ENCODE assay signal across 1 cellular context in the genomic region with DNA sequence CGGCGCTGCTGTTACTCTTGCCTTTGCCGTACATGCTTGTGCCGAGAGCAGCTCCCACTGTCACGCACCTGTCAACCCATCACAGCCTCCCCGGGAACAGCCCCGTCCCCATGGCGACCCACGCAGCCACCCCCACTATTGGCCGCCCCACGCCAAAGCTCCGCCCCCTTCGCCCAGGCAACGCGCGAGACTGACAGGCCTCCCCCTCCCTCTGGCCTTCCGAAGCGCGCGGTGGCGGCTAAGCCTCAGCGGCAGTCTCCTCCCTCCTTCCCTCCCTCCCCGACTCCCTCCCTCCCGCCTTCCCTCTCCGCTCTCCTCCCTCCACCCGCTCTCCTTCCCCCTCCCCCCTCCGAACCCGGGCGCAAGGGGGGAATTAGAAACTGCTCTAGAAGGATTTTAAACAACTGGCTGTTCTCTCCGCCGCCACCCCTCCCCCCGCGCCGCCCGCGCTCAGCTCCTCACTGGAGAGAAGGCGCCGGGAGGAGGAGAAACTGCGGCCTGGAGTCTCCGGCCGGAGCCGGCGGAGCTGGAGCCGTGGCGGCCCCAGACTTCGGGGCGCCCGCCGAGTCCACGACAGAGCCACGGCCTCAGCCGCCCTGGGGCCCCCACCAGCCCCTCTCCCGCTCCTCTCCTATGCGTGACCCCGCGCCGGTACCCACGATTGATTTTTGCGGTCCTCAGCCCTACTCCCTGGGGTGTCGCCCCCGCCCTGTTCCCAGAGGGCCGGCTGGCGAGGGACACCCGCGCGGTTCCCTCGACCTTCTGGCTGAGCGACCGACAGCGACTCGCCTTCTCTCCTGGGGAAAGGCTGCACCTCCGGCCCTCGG.
TF ChIP-seq lines count a peak whose summit lies in the region.

A gene (minus strand): TSS at position 89 of the 827 bp plus-strand sequence. CDS start 55 bp downstream, at position 34.

TF ChIP-seq in K562, 482 proteins besides CTCF, POLR2A, EP300 and RAD21 (continued from another document and continues in another):
- TF ChIP-seq, protein P1, sequence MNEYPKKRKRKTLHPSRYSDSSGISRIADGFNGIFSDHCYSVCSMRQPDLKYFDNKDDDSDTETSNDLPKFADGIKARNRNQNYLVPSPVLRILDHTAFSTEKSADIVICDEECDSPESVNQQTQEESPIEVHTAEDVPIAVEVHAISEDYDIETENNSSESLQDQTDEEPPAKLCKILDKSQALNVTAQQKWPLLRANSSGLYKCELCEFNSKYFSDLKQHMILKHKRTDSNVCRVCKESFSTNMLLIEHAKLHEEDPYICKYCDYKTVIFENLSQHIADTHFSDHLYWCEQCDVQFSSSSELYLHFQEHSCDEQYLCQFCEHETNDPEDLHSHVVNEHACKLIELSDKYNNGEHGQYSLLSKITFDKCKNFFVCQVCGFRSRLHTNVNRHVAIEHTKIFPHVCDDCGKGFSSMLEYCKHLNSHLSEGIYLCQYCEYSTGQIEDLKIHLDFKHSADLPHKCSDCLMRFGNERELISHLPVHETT (CRISPR knock-in tag; conservative IDR thresholded peaks at IDR 0.05 in 1 of 2, IDR thresholded peaks at IDR 0.05 in 1 of 2), result peak in 1 of 2 experiments; percentile 71; a peak in 1 of 4 replicates
- TF ChIP-seq NR4A1 (CRISPR knock-in tag; IDR thresholded peaks at IDR 0.05) (0 out of 2 replicates have a peak, but pooled peaks have one; percentile 9), NR4A1 (tag; IDR thresholded peaks at IDR 0.05) (peak; percentile 43; the same call in 1 of the 2 replicates), GATAD2B (IDR thresholded peaks at IDR 0.05; ENCODE audit: borderline replicate concordance) (peak; percentile 85), ZNF146 (CRISPR knock-in tag; IDR thresholded peaks at IDR 0.05; ENCODE audit: unreplicated experiment) (no peak), FOS (IDR thresholded peaks at IDR 0.05; ENCODE audit: extremely low read depth, insufficient read length) (no peak), ZEB2 (IDR thresholded peaks at IDR 0.05) (peak; percentile 41; the same call in 1 of the 2 replicates), ZNF384 (IDR thresholded peaks at IDR 0.05; ENCODE audit: low read depth, low read length) (peak; percentile 5; the same call in 1 of the 2 replicates), CREB1 (IDR thresholded peaks at IDR 0.05) (no peak), CREB1 (CRISPR knock-in tag; IDR thresholded peaks at IDR 0.05) (0 out of 2 replicates have a peak, but pooled peaks have one; percentile 47), HCFC1 (IDR thresholded peaks at IDR 0.05; ENCODE audit: low read depth, low read length) (peak; percentile 52), ERF (CRISPR knock-in tag; IDR thresholded peaks at IDR 0.05) (no peak; the same call in 1 of the 2 replicates), ZNF668 (CRISPR knock-in tag; IDR thresholded peaks at IDR 0.05) (no peak), YY1 (IDR thresholded peaks at IDR 0.05; ENCODE audit: borderline replicate concordance in 1 of 3, control insufficient read depth in 1 of 3, extremely low read depth in 1 of 3, insufficient read depth in 3 of 3, insufficient read length in 1 of 3, insufficient replicate concordance in 2 of 3, low read depth in 1 of 3, low read length in 2 of 3) (peak in 2 of 3 experiments; percentile 71 to 81), BCOR (IDR thresholded peaks at IDR 0.05) (peak; percentile 48; the same call in 1 of the 2 replicates), NRF1 (conservative IDR thresholded peaks at IDR 0.05 in 1 of 2, IDR thresholded peaks at IDR 0.05 in 1 of 2) (peak; percentile 61 to 73), ZNF121 (CRISPR knock-in tag; conservative IDR thresholded peaks at IDR 0.05) (no peak), KAT2B (IDR thresholded peaks at IDR 0.05; ENCODE audit: low read depth, low read length) (no peak), ZNF224 (CRISPR knock-in tag; IDR thresholded peaks at IDR 0.05) (no peak), NELFE (IDR thresholded peaks at IDR 0.05; ENCODE audit: insufficient read depth, insufficient read length) (no peak), THRAP3 (IDR thresholded peaks at IDR 0.05; ENCODE audit: borderline replicate concordance) (no peak), NCOR1 (IDR thresholded peaks at IDR 0.05) (peak; percentile 84), CCNT2 (IDR thresholded peaks at IDR 0.05; ENCODE audit: borderline replicate concordance, extremely low read depth, insufficient read length, low read depth, low read length) (peak; percentile 85), PTTG1 (tag; IDR thresholded peaks at IDR 0.05; ENCODE audit: low read depth) (no peak), ZNF57 (CRISPR knock-in tag; IDR thresholded peaks at IDR 0.05) (no peak), KLF10 (CRISPR knock-in tag; IDR thresholded peaks at IDR 0.05) (no peak), TEAD2 (tag; IDR thresholded peaks at IDR 0.05) (no peak), SAP30 (IDR thresholded peaks at IDR 0.05; ENCODE audit: borderline replicate concordance, insufficient read depth, low read depth, low read length, poor library complexity, severe bottlenecking) (no peak), ZNF584 (CRISPR knock-in tag; IDR thresholded peaks at IDR 0.05; ENCODE audit: low read depth) (no peak), POLR2AphosphoS5 (IDR thresholded peaks at IDR 0.05; ENCODE audit: control insufficient read depth, insufficient read depth, low read depth, low read length) (peak; percentile 63; the same call in 1 of the 2 replicates), ZNF253 (CRISPR knock-in tag; conservative IDR thresholded peaks at IDR 0.05) (no peak), RBM15 (IDR thresholded peaks at IDR 0.05; ENCODE audit: insufficient read depth, low read length) (0 out of 2 replicates have a peak, but pooled peaks have one; percentile 59), NCOA1 (IDR thresholded peaks at IDR 0.05; ENCODE audit: low read depth) (peak; percentile 54; the same call in 1 of the 2 replicates), ZNF696 (CRISPR knock-in tag; conservative IDR thresholded peaks at IDR 0.05) (no peak)
- TF ChIP-seq, protein P2, sequence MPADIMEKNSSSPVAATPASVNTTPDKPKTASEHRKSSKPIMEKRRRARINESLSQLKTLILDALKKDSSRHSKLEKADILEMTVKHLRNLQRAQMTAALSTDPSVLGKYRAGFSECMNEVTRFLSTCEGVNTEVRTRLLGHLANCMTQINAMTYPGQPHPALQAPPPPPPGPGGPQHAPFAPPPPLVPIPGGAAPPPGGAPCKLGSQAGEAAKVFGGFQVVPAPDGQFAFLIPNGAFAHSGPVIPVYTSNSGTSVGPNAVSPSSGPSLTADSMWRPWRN (IDR thresholded peaks at IDR 0.05; ENCODE audit: low read depth), result peak; percentile 46; the same call in 1 of the 2 replicates
- TF ChIP-seq, protein P3, sequence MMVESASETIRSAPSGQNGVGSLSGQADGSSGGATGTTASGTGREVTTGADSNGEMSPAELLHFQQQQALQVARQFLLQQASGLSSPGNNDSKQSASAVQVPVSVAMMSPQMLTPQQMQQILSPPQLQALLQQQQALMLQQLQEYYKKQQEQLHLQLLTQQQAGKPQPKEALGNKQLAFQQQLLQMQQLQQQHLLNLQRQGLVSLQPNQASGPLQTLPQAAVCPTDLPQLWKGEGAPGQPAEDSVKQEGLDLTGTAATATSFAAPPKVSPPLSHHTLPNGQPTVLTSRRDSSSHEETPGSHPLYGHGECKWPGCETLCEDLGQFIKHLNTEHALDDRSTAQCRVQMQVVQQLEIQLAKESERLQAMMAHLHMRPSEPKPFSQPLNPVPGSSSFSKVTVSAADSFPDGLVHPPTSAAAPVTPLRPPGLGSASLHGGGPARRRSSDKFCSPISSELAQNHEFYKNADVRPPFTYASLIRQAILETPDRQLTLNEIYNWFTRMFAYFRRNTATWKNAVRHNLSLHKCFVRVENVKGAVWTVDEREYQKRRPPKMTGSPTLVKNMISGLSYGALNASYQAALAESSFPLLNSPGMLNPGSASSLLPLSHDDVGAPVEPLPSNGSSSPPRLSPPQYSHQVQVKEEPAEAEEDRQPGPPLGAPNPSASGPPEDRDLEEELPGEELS (CRISPR knock-in tag; IDR thresholded peaks at IDR 0.05; ENCODE audit: borderline replicate concordance), result no peak
- TF ChIP-seq, protein P4, sequence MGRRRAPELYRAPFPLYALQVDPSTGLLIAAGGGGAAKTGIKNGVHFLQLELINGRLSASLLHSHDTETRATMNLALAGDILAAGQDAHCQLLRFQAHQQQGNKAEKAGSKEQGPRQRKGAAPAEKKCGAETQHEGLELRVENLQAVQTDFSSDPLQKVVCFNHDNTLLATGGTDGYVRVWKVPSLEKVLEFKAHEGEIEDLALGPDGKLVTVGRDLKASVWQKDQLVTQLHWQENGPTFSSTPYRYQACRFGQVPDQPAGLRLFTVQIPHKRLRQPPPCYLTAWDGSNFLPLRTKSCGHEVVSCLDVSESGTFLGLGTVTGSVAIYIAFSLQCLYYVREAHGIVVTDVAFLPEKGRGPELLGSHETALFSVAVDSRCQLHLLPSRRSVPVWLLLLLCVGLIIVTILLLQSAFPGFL (CRISPR knock-in tag; IDR thresholded peaks at IDR 0.05), result no peak
- TF ChIP-seq, protein P5, sequence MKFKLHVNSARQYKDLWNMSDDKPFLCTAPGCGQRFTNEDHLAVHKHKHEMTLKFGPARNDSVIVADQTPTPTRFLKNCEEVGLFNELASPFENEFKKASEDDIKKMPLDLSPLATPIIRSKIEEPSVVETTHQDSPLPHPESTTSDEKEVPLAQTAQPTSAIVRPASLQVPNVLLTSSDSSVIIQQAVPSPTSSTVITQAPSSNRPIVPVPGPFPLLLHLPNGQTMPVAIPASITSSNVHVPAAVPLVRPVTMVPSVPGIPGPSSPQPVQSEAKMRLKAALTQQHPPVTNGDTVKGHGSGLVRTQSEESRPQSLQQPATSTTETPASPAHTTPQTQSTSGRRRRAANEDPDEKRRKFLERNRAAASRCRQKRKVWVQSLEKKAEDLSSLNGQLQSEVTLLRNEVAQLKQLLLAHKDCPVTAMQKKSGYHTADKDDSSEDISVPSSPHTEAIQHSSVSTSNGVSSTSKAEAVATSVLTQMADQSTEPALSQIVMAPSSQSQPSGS (CRISPR knock-in tag; IDR thresholded peaks at IDR 0.05), result no peak
- TF ChIP-seq, protein P6, sequence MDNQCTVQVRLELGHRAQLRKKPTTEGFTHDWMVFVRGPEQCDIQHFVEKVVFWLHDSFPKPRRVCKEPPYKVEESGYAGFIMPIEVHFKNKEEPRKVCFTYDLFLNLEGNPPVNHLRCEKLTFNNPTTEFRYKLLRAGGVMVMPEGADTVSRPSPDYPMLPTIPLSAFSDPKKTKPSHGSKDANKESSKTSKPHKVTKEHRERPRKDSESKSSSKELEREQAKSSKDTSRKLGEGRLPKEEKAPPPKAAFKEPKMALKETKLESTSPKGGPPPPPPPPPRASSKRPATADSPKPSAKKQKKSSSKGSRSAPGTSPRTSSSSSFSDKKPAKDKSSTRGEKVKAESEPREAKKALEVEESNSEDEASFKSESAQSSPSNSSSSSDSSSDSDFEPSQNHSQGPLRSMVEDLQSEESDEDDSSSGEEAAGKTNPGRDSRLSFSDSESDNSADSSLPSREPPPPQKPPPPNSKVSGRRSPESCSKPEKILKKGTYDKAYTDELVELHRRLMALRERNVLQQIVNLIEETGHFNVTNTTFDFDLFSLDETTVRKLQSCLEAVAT (IDR thresholded peaks at IDR 0.05), result peak in 1 of 2 experiments; percentile 93; a peak in 2 of 4 replicates
- TF ChIP-seq, protein P7, sequence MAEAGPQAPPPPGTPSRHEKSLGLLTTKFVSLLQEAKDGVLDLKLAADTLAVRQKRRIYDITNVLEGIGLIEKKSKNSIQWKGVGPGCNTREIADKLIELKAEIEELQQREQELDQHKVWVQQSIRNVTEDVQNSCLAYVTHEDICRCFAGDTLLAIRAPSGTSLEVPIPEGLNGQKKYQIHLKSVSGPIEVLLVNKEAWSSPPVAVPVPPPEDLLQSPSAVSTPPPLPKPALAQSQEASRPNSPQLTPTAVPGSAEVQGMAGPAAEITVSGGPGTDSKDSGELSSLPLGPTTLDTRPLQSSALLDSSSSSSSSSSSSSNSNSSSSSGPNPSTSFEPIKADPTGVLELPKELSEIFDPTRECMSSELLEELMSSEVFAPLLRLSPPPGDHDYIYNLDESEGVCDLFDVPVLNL (CRISPR knock-in tag; IDR thresholded peaks at IDR 0.05; ENCODE audit: low read depth), result no peak
- TF ChIP-seq, protein P8, sequence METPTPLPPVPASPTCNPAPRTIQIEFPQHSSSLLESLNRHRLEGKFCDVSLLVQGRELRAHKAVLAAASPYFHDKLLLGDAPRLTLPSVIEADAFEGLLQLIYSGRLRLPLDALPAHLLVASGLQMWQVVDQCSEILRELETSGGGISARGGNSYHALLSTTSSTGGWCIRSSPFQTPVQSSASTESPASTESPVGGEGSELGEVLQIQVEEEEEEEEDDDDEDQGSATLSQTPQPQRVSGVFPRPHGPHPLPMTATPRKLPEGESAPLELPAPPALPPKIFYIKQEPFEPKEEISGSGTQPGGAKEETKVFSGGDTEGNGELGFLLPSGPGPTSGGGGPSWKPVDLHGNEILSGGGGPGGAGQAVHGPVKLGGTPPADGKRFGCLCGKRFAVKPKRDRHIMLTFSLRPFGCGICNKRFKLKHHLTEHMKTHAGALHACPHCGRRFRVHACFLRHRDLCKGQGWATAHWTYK (CRISPR knock-in tag; IDR thresholded peaks at IDR 0.05), result peak; percentile 87; the same call in 1 of the 2 replicates
- TF ChIP-seq, protein P9, sequence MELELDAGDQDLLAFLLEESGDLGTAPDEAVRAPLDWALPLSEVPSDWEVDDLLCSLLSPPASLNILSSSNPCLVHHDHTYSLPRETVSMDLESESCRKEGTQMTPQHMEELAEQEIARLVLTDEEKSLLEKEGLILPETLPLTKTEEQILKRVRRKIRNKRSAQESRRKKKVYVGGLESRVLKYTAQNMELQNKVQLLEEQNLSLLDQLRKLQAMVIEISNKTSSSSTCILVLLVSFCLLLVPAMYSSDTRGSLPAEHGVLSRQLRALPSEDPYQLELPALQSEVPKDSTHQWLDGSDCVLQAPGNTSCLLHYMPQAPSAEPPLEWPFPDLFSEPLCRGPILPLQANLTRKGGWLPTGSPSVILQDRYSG (tag; conservative IDR thresholded peaks at IDR 0.05; ENCODE audit: low read depth), result no peak
- TF ChIP-seq, protein P10, sequence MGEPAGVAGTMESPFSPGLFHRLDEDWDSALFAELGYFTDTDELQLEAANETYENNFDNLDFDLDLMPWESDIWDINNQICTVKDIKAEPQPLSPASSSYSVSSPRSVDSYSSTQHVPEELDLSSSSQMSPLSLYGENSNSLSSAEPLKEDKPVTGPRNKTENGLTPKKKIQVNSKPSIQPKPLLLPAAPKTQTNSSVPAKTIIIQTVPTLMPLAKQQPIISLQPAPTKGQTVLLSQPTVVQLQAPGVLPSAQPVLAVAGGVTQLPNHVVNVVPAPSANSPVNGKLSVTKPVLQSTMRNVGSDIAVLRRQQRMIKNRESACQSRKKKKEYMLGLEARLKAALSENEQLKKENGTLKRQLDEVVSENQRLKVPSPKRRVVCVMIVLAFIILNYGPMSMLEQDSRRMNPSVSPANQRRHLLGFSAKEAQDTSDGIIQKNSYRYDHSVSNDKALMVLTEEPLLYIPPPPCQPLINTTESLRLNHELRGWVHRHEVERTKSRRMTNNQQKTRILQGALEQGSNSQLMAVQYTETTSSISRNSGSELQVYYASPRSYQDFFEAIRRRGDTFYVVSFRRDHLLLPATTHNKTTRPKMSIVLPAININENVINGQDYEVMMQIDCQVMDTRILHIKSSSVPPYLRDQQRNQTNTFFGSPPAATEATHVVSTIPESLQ (CRISPR knock-in tag; IDR thresholded peaks at IDR 0.05), result no peak; the same call in 1 of the 2 replicates
